1 cellular context compared by ENCODE assay signal in genomic region chr20:63056236-63057132, GRCh38.
TF ChIP-seq lines count a peak whose summit lies in the region.

No MANE protein-coding gene starts in this region.

TF ChIP-seq in HEK293, 187 proteins besides CTCF, POLR2A, EP300 and RAD21 (continued from another document):
- no peak for TF ChIP-seq ZBTB11 (tag by site-specific recombination; conservative IDR thresholded peaks at IDR 0.05; ENCODE audit: low read depth)
- no peak for TF ChIP-seq ZNF791 (tag by site-specific recombination; IDR thresholded peaks at IDR 0.05)
- no peak for TF ChIP-seq ZFP37 (tag by site-specific recombination; IDR thresholded peaks at IDR 0.05)
- TF ChIP-seq ZNF596 (tag by site-specific recombination; IDR thresholded peaks at IDR 0.05) = peak; percentile 39; the same call in 1 of the 2 replicates
- peak; percentile 38 for TF ChIP-seq ZBTB26 (tag by site-specific recombination; optimal IDR thresholded peaks at IDR 0.05)
- TF ChIP-seq ZBTB1 (tag by site-specific recombination; IDR thresholded peaks at IDR 0.05) = no peak
- TF ChIP-seq ZBTB44 (tag by site-specific recombination; IDR thresholded peaks at IDR 0.05) = no peak
- peak; percentile 55; the same call in 1 of the 2 replicates for TF ChIP-seq ZSCAN16 (tag by site-specific recombination; IDR thresholded peaks at IDR 0.05)
- TF ChIP-seq PRDM1 (tag by site-specific recombination; IDR thresholded peaks at IDR 0.05) = peak; percentile 90
- peak; percentile 27 for TF ChIP-seq SP2 (tag by site-specific recombination; IDR thresholded peaks at IDR 0.05)
- TF ChIP-seq KLF17 (tag by site-specific recombination; IDR thresholded peaks at IDR 0.05) = 0 out of 2 replicates have a peak, but pooled peaks have one; percentile 28
- TF ChIP-seq ZNF473 (tag by site-specific recombination; IDR thresholded peaks at IDR 0.05) = no peak
- TF ChIP-seq ZSCAN30 (tag by site-specific recombination; IDR thresholded peaks at IDR 0.05) = 0 out of 2 replicates have a peak, but pooled peaks have one; percentile 18
- TF ChIP-seq ZNF692 (tag by site-specific recombination; IDR thresholded peaks at IDR 0.05) = 0 out of 2 replicates have a peak, but pooled peaks have one; percentile 46
- TF ChIP-seq ZNF792 (tag by site-specific recombination; IDR thresholded peaks at IDR 0.05) = no peak
- TF ChIP-seq KLF16 (tag by site-specific recombination; IDR thresholded peaks at IDR 0.05) = 0 out of 2 replicates have a peak, but pooled peaks have one; percentile 57
- TF ChIP-seq ZNF580 (tag by site-specific recombination; IDR thresholded peaks at IDR 0.05) = peak; percentile 98; the same call in 1 of the 2 replicates
- 0 out of 2 replicates have a peak, but pooled peaks have one; percentile 24 for TF ChIP-seq ZNF785 (tag by site-specific recombination; IDR thresholded peaks at IDR 0.05)
- no peak for TF ChIP-seq ZNF76 (tag by site-specific recombination; IDR thresholded peaks at IDR 0.05; ENCODE audit: borderline replicate concordance, low read depth)
- peak; percentile 68; the same call in 1 of the 2 replicates for TF ChIP-seq GLIS1 (tag by site-specific recombination; IDR thresholded peaks at IDR 0.05)
- TF ChIP-seq GLIS2 (tag by site-specific recombination; IDR thresholded peaks at IDR 0.05) = peak; percentile 97
- peak; percentile 100 for TF ChIP-seq ZNF24 (tag by site-specific recombination; IDR thresholded peaks at IDR 0.05)
- peak; percentile 78 for TF ChIP-seq ZBTB10 (tag by site-specific recombination; IDR thresholded peaks at IDR 0.05)
- TF ChIP-seq ZNF132 (tag by site-specific recombination; IDR thresholded peaks at IDR 0.05; ENCODE audit: borderline replicate concordance) = no peak
- TF ChIP-seq ZNF239 (tag by site-specific recombination; IDR thresholded peaks at IDR 0.05) = no peak
- peak; percentile 13 for TF ChIP-seq ZNF335 (tag by site-specific recombination; conservative IDR thresholded peaks at IDR 0.05)
- peak; percentile 69 for TF ChIP-seq PATZ1 (tag by site-specific recombination; IDR thresholded peaks at IDR 0.05)
- TF ChIP-seq ZEB2 (tag by site-specific recombination; IDR thresholded peaks at IDR 0.05) = 0 out of 2 replicates have a peak, but pooled peaks have one; percentile 37
TF ChIP-seq in HEK293: peak in this region for 21.
